27 cellular contexts compared by ENCODE assay signal in the genomic region with DNA sequence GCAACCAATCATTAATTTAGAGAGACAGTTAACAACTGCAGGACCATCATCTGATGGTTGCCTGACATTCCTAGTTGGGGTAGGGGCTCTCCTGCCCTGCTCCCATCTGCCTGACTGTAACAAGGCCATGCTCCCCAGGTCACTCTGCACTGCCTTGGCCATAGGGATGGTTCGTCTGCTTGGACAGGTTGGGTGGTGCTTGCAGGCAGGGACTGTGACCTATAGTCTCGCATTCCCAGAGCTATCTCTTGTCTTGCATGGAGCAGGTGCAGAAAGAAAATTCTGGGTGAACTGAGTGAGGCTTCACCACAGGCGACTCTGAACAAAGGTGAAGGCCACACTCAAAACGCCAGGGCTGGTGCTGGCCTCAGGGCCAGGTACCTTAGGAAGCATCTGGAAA.
"Had no signal": no experiment of that assay in that cellular context is flagged by ENCODE, and none has a peak within 500 bp of the region (broad histone marks: within the 10 kb centered on the region; RNA-seq: fewer than 3 reads in every experiment).

No MANE protein-coding gene starts in this region.

- H3K4me3 Mint-ChIP-seq: activated CD8-positive, alpha-beta T cell treated with anti-CD3 and anti-CD28 coated beads, Interleukin-2, amount 10 ng/mL, durations not matched to agents 7 days and 5 days; activated naive CD8-positive, alpha-beta T cell; effector memory CD8-positive, alpha-beta T cell; immature natural killer cell; mesothelial cell of epicardium; neural progenitor cell; stimulated activated memory B cell treated with anti-CD40 and anti-IgM and Interleukin-4, amounts not matched to agents 10 μg/mL and 1 μg/mL and 100 μg/mL, for 72 hours; T-cell; T-helper 2 cell treated with Interferon-gamma antibody and Interleukin-4, amounts not matched to agents 5 μg/mL and 100 μg/mL, for 36 hours had no signal

- H3K4me3 ChIP-seq: adrenal gland, ascending aorta, left ventricle myocardium inferior, neural progenitor cell, ovary, stomach, suprapubic skin, tibial nerve, uterus had no signal

- DNase-seq: activated CD4-positive, alpha-beta T cell treated with anti-CD3 and anti-CD28 coated beads for 1 hour; activated CD4-positive, alpha-beta T cell treated with anti-CD3 and anti-CD28 coated beads, Interleukin-2, amount 50 U/mL, for 1 hour; activated CD8-positive, alpha-beta T cell treated with anti-CD3 and anti-CD28 coated beads, Interleukin-2, amount 10 ng/mL, durations not matched to agents 7 days and 5 days; brain microvascular endothelial cell; caudate nucleus; effector memory CD8-positive, alpha-beta T cell; foreskin melanocyte; immature natural killer cell; kidney glomerular epithelial cell; left ventricle myocardium inferior; naive thymus-derived CD8-positive, alpha-beta T cell; ovary; right cardiac atrium; stimulated activated CD4-positive, alpha-beta T cell treated with anti-CD3 and anti-CD28 coated beads, Interleukin-12 subunit alpha, Interleukin-12 subunit beta, amount 100 ng/mL, for 4 hours; stomach; T-cell; uterus had no signal

- H3K36me3 ChIP-seq: neural progenitor cell, ovary, uterus had no signal

- H3K27me3 Mint-ChIP-seq: activated naive CD8-positive, alpha-beta T cell; effector memory CD8-positive, alpha-beta T cell; naive thymus-derived CD8-positive, alpha-beta T cell; stimulated activated memory B cell treated with anti-CD40 and anti-IgM and Interleukin-4, amounts not matched to agents 10 μg/mL and 1 μg/mL and 100 μg/mL, for 72 hours; T-cell had no signal

- H3K27ac Mint-ChIP-seq: mesothelial cell of epicardium; neural progenitor cell; stimulated activated memory B cell treated with anti-CD40 and anti-IgM and Interleukin-4, amounts not matched to agents 10 μg/mL and 1 μg/mL and 100 μg/mL, for 72 hours; T-helper 2 cell treated with Interferon-gamma antibody and Interleukin-4, amounts not matched to agents 5 μg/mL and 100 μg/mL, for 36 hours had no signal

- H3K9me3 Mint-ChIP-seq: effector memory CD8-positive, alpha-beta T cell; immature natural killer cell; mesothelial cell of epicardium; naive thymus-derived CD8-positive, alpha-beta T cell; neural progenitor cell; stimulated activated memory B cell treated with anti-CD40 and anti-IgM and Interleukin-4, amounts not matched to agents 10 μg/mL and 1 μg/mL and 100 μg/mL, for 72 hours; T-cell; T-helper 2 cell treated with Interferon-gamma antibody and Interleukin-4, amounts not matched to agents 5 μg/mL and 100 μg/mL, for 36 hours had no signal

- H3K4me2 ChIP-seq: neural progenitor cell had no signal

- H2AFZ ChIP-seq: neural progenitor cell had no signal

- H3K9ac ChIP-seq: neural progenitor cell had no signal

- ATAC-seq: activated CD8-positive, alpha-beta T cell treated with anti-CD3 and anti-CD28 coated beads, Interleukin-2, amount 10 ng/mL, durations not matched to agents 7 days and 5 days; effector memory CD8-positive, alpha-beta T cell; esophagus mucosa; naive thymus-derived CD8-positive, alpha-beta T cell; right cardiac atrium; stimulated activated memory B cell treated with anti-CD40 and anti-IgM and Interleukin-4, amounts not matched to agents 10 μg/mL and 1 μg/mL and 100 μg/mL, for 72 hours; T-cell had no signal

- H3K27ac ChIP-seq: adrenal gland, ascending aorta, brain microvascular endothelial cell, left ventricle myocardium inferior, neural progenitor cell, ovary, stomach, suprapubic skin, tibial nerve, uterus had no signal

- H3K27me3 ChIP-seq: ascending aorta, brain microvascular endothelial cell, ovary, tibial nerve, uterus had no signal

- H3K4me1 ChIP-seq: uterus had no signal

- H3K9me3 ChIP-seq: adrenal gland, ascending aorta, left ventricle myocardium inferior, ovary, stomach, suprapubic skin, tibial nerve, uterus had no signal
